ENCODE assay signal across 4 cellular contexts in the genomic region with DNA sequence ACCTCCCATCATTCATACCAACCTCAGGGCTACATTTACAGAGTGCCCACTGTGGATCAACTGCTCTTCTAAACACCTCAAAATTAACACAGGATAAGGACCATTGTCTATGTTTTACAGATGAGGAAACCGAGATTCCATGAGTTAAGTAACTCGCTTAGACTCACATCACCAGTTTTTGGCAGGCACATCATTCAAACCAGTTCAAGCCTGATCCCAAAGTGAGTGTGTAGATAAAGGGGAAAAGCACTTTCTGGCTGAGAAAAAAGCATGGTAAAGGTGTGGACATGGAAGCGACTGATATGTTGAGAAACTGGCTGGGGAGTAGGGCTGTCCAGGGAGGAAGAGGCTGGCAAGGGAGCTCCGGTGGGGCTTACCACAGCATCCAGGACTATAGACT.
"Had no signal": no experiment of that assay in that cellular context is flagged by ENCODE, and none has a peak within 500 bp of the region (broad histone marks: within the 10 kb centered on the region; RNA-seq: fewer than 3 reads in every experiment).

No MANE protein-coding gene starts in this region.

- H3K4me3 Mint-ChIP-seq: GM23338, H9, IgD-negative memory B cell had no signal

- H3K9me3 Mint-ChIP-seq: GM23338, H9, IgD-negative memory B cell had no signal

- H3K27ac Mint-ChIP-seq: GM23338, H9, IgD-negative memory B cell had no signal

- H3K4me3 ChIP-seq: GM23338 had no signal

- ATAC-seq: GM23338 had no signal

- DNase-seq: H9, HCEC 1CT had no signal

- H3K36me3 Mint-ChIP-seq: IgD-negative memory B cell had no signal

- H2AFZ ChIP-seq: GM23338 had no signal

- H3K4me2 ChIP-seq: GM23338 had no signal

- H3K4me1 Mint-ChIP-seq: IgD-negative memory B cell had no signal
